In genomic region chr2:240435457-240435954, GRCh38 we compare ENCODE assay signal across 8 cellular contexts. TPM values are rescaled to one million over a fixed set of nuclear protein-coding genes. Genes with fewer than 3 reads are reported as not detected.
DNase-seq lines count a peak whose midpoint lies in the region; ATAC-seq, FAIRE-seq and TF ChIP-seq lines count a peak whose summit lies in the region.

A gene with protein sequence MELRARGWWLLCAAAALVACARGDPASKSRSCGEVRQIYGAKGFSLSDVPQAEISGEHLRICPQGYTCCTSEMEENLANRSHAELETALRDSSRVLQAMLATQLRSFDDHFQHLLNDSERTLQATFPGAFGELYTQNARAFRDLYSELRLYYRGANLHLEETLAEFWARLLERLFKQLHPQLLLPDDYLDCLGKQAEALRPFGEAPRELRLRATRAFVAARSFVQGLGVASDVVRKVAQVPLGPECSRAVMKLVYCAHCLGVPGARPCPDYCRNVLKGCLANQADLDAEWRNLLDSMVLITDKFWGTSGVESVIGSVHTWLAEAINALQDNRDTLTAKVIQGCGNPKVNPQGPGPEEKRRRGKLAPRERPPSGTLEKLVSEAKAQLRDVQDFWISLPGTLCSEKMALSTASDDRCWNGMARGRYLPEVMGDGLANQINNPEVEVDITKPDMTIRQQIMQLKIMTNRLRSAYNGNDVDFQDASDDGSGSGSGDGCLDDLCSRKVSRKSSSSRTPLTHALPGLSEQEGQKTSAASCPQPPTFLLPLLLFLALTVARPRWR (plus strand): TSS chr2:240435663. CDS start chr2:240435919, 256 bp downstream.

- POLR2A ChIA-PET in SK-N-SH (lab: Yijun Ruan, JAX) = interaction anchor here (0.9 to 1.6 kb wide), 3 partner anchors 83 to 285 kb away, joined by 4 to 8 read pairs (median 4); no protein-coding TSS in a partner anchor

- no peaks in the 10 kb centered on the region for H3K36me3 ChIP-seq in SK-N-SH (replicated peaks in 1 of 2; ENCODE audit: control insufficient read depth in 1 of 2, insufficient read depth in 2 of 2, low read length in 1 of 2)
- peaks cover 7% of the 10 kb centered on the region for H3K36me3 ChIP-seq in bronchial epithelial cell (ENCODE audit: control insufficient read depth, insufficient read depth, low read length)
- peaks cover 5% of the 10 kb centered on the region for H3K36me3 ChIP-seq in skeletal muscle satellite cell (ENCODE audit: insufficient read depth, low read length)

- DNase-seq in C1 segment of cervical spinal cord (lab: John Stamatoyannopoulos, UW) = peak in 10 of 14 donors; percentile 52 to 88 (median 75)
- DNase-seq in HT-29 (ENCODE audit: low spot score) = peak; percentile 55
- DNase-seq in SK-N-SH = peak; percentile 96
- peak; percentile 39 for DNase-seq in bronchial epithelial cell (ENCODE audit: low read depth)

- WGBS in SK-N-SH (ENCODE audit: low lambda C conversion rate) = no CpG with 5 or more reads among the region's 77 CpGs

- TF ChIP-seq CTCF in SK-N-SH (IDR thresholded peaks at IDR 0.05) (no peak), bronchial epithelial cell (IDR thresholded peaks at IDR 0.05; ENCODE audit: insufficient read depth, low read length, severe bottlenecking) (no peak)

- peaks cover 38% of the 10 kb centered on the region for H4K20me1 ChIP-seq in SK-N-SH (ENCODE audit: insufficient read depth)

- H3K9me2 ChIP-seq in SK-N-SH = no peaks in the 10 kb centered on the region

- peak within 1 kb of the TSS; percentile 66 to 74 for H3K27ac ChIP-seq in SK-N-SH (ENCODE audit: low read depth in 2 of 2, low read length in 1 of 2)

- CTCF ChIA-PET in SK-N-SH (lab: Yijun Ruan, JAX) = interaction anchor here (0.9 to 2.1 kb wide), 11 partner anchors 10 to 292 kb away, joined by 3 to 29 read pairs (median 6); no protein-coding TSS in a partner anchor

- H3K4me2 ChIP-seq in SK-N-SH = peak within 1 kb of the TSS; percentile 100
- peak within 1 kb of the TSS; percentile 86 for H3K4me2 ChIP-seq in skeletal muscle satellite cell (ENCODE audit: low read length)

- peak within 1 kb of the TSS; percentile 86 for H2AFZ ChIP-seq in SK-N-SH (ENCODE audit: low read depth)

- TF ChIP-seq EP300 in SK-N-SH (IDR thresholded peaks at IDR 0.05; ENCODE audit: borderline replicate concordance in 1 of 2, low read depth in 1 of 2, low read length in 1 of 2) = 0 out of 4 replicates have a peak, but pooled peaks of 1 of the 2 experiments have one; percentile 1

- H3K9me3 ChIP-seq in SK-N-SH (no peaks in the 10 kb centered on the region), iPS-18c (ENCODE audit: control insufficient read depth, insufficient read depth, low read length) (no peaks in the 10 kb centered on the region), skeletal muscle satellite cell (replicated peaks; ENCODE audit: low read length) (no peaks in the 10 kb centered on the region)

- peaks cover 4% of the 10 kb centered on the region for H3F3A ChIP-seq in SK-N-SH (replicated peaks; ENCODE audit: insufficient read depth)

- no peak for TF ChIP-seq RAD21 in SK-N-SH (IDR thresholded peaks at IDR 0.05; ENCODE audit: low read length)

- peak within 1 kb of the TSS; percentile 87 for H3K9ac ChIP-seq in SK-N-SH
- peak within 1 kb of the TSS; percentile 92 for H3K9ac ChIP-seq in skeletal muscle satellite cell (ENCODE audit: low read depth, low read length)

- FAIRE-seq in bronchial epithelial cell (lab: Jason Lieb, UNC) = no peak

- peak; percentile 59 for ATAC-seq in GM19043 (IDR thresholded peaks at IDR 0.05; ENCODE audit: low read depth, unreplicated experiment)
- no peak for ATAC-seq in GM18519 (IDR thresholded peaks at IDR 0.05; ENCODE audit: low FRiP score, unreplicated experiment)

- peaks cover 38% of the 10 kb centered on the region for H3K79me2 ChIP-seq in SK-N-SH (ENCODE audit: insufficient read depth)

- H3K27me3 ChIP-seq in SK-N-SH (ENCODE audit: insufficient read depth) (no peaks in the 10 kb centered on the region), bronchial epithelial cell (ENCODE audit: control insufficient read depth, insufficient read depth, low read length) (no peaks in the 10 kb centered on the region), skeletal muscle satellite cell (ENCODE audit: control insufficient read depth, insufficient read depth, low read length) (no peaks in the 10 kb centered on the region)

- H3K4me1 ChIP-seq in SK-N-SH (ENCODE audit: control insufficient read depth in 1 of 2, insufficient read depth in 2 of 2, low read depth in 1 of 2, low read length in 1 of 2) (peaks cover 14 to 17% of the 10 kb centered on the region in 2 experiments; a peak in 2 of 4 replicates), skeletal muscle satellite cell (ENCODE audit: control insufficient read depth, insufficient read depth, low read length) (peaks cover 42% of the 10 kb centered on the region)

- H3K4me3 ChIP-seq in SK-N-SH (ENCODE audit: low read depth in 2 of 2, low read length in 1 of 2) (peak within 1 kb of the TSS; percentile 81 to 92), bronchial epithelial cell (ENCODE audit: low read depth, low read length) (peak within 1 kb of the TSS; percentile 75), iPS-18c (ENCODE audit: insufficient read depth, low read depth, low read length) (peak within 1 kb of the TSS; percentile 74), skeletal muscle satellite cell (ENCODE audit: low read length) (peak within 1 kb of the TSS; percentile 88)

TF ChIP-seq in SK-N-SH, 30 proteins besides CTCF, POLR2A, EP300 and RAD21:
- TF ChIP-seq NRF1 (IDR thresholded peaks at IDR 0.05; ENCODE audit: low read depth, low read length) = peak; percentile 8; the same call in 1 of the 2 replicates
- TF ChIP-seq GABPA (IDR thresholded peaks at IDR 0.05; ENCODE audit: low read depth) = no peak

RNA-seq across cellular contexts. Expression of the gene that starts here (rescaled TPM):
- 9.9 and 12.3 TPM in 2 replicates for total RNA-seq in HT-29 (2014; rRNA removed; shearing (Covaris generic))
- 49.0 and 65.5 TPM in 2 replicates for polyA plus RNA-seq in SK-N-SH (2012; rRNA removed)
- polyA plus RNA-seq in SK-N-SH (2012; cell fraction: cytosol; rRNA removed) = 25.9 and 50.4 TPM in 2 replicates
- polyA plus RNA-seq in SK-N-SH (2012; cell fraction: nucleus; rRNA removed) = 183 TPM in 2 replicates
- 65.8 and 103 TPM in 2 replicates for total RNA-seq in bronchial epithelial cell
- 102 and 105 TPM in 2 replicates for total RNA-seq in skeletal muscle satellite cell (2012; rRNA removed)

Comparison
In these comparisons a context has a peak if more than half of its experiments do, and no peak if none do; other contexts are left out.
1. DNase-seq: peak in every context shown above with its lines; median percentile 96 in SK-N-SH; 75 in C1 segment of cervical spinal cord; 55 in HT-29; 39 in bronchial epithelial cell.